17 cellular contexts compared by ENCODE assay signal in genomic region chr10:3057946-3058345, GRCh38.
"Had no signal": no experiment of that assay in that cellular context is flagged by ENCODE, and none has a peak within 500 bp of the region (broad histone marks: within the 10 kb centered on the region; RNA-seq: fewer than 3 reads in every experiment).

No MANE protein-coding gene starts in this region.

- DNase-seq: activated CD4-positive, alpha-beta T cell treated with anti-CD3 and anti-CD28 coated beads, Interleukin-2, amount 50 U/mL, for 48 hours; activated effector memory CD4-positive, alpha-beta T cell treated with anti-CD3 and anti-CD28 coated beads, Interleukin-2, amount 50 U/mL, for 16 hours; activated naive CD8-positive, alpha-beta T cell treated with anti-CD3 and anti-CD28 coated beads, Interleukin-2, amount 10 ng/mL, durations not matched to agents 7 days and 5 days; activated T-cell treated with anti-CD3 and anti-CD28 coated beads, Interleukin-2, amount 50 U/mL, for 48 hours; anterior cingulate cortex; nucleus accumbens; small intestine; stimulated activated CD4-positive, alpha-beta T cell treated with anti-CD3 and anti-CD28 coated beads, Interleukin-4, amount 100 ng/mL, for 24 hours; stimulated activated CD8-positive, alpha-beta memory T cell treated with anti-CD3 and anti-CD28 coated beads, Interleukin-4, amount 100 ng/mL, for 48 hours; upper lobe of left lung had no signal

- H3K27ac ChIP-seq: dorsolateral prefrontal cortex, upper lobe of left lung had no signal

- H3K36me3 ChIP-seq: upper lobe of left lung had no signal

- H3K4me3 Mint-ChIP-seq: activated naive CD8-positive, alpha-beta T cell treated with anti-CD3 and anti-CD28 coated beads, Interleukin-2, amount 10 ng/mL, durations not matched to agents 7 days and 5 days; stimulated activated naive CD8-positive, alpha-beta T cell treated with anti-CD3 and anti-CD28 coated beads, Interleukin-15, Interleukin-2, amounts not matched to agents 100 ng/mL and 50 ng/mL, for 24 hours had no signal

- H3K4me3 ChIP-seq: dorsolateral prefrontal cortex, lung, upper lobe of left lung had no signal

- H3K9me3 Mint-ChIP-seq: activated naive CD8-positive, alpha-beta T cell treated with anti-CD3 and anti-CD28 coated beads, Interleukin-2, amount 10 ng/mL, durations not matched to agents 7 days and 5 days; stimulated activated naive CD8-positive, alpha-beta T cell treated with anti-CD3 and anti-CD28 coated beads, Interleukin-15, Interleukin-2, amounts not matched to agents 100 ng/mL and 50 ng/mL, for 24 hours had no signal

- H3K9me3 ChIP-seq: upper lobe of left lung had no signal

- ATAC-seq: right cardiac atrium had no signal

- H3K27ac Mint-ChIP-seq: activated naive CD8-positive, alpha-beta T cell treated with anti-CD3 and anti-CD28 coated beads, Interleukin-2, amount 10 ng/mL, durations not matched to agents 7 days and 5 days; progenitor cell of endocrine pancreas; stimulated activated naive CD8-positive, alpha-beta T cell treated with anti-CD3 and anti-CD28 coated beads, Interleukin-15, Interleukin-2, amounts not matched to agents 100 ng/mL and 50 ng/mL, for 24 hours had no signal

- FAIRE-seq: endometrium, islet of Langerhans, small intestine had no signal

- H3K36me3 Mint-ChIP-seq: activated naive CD8-positive, alpha-beta T cell treated with anti-CD3 and anti-CD28 coated beads, Interleukin-2, amount 10 ng/mL, durations not matched to agents 7 days and 5 days had no signal

- H3K4me1 ChIP-seq: upper lobe of left lung had no signal

- H3K27me3 ChIP-seq: dorsolateral prefrontal cortex, upper lobe of left lung had no signal
